In genomic region chr11:77619576-77620198, GRCh38 we compare ENCODE assay signal across 8 cellular contexts. TPM values are rescaled to one million over a fixed set of nuclear protein-coding genes. Genes with fewer than 3 reads are reported as not detected.
DNase-seq lines count a peak whose midpoint lies in the region; ATAC-seq and TF ChIP-seq lines count a peak whose summit lies in the region.

No MANE protein-coding gene starts in this region.

- no peaks in the 10 kb centered on the region for H3K27me3 Mint-ChIP-seq in mesothelial cell of epicardium (ENCODE audit: low read depth)

- H3K36me3 Mint-ChIP-seq in mesothelial cell of epicardium = peaks cover 44% of the 10 kb centered on the region

- H3K4me3 ChIP-seq in choroid plexus epithelial cell (ENCODE audit: low read depth, low read length) = no peak overlapping the region

- H3K9me3 Mint-ChIP-seq in mesothelial cell of epicardium = no peaks in the 10 kb centered on the region

- no peaks in the 10 kb centered on the region for H3K4me1 Mint-ChIP-seq in mesothelial cell of epicardium

- no peak overlapping the region for H3K4me3 Mint-ChIP-seq in mesothelial cell of epicardium

- H3K27ac Mint-ChIP-seq in mesothelial cell of epicardium = no peak overlapping the region

- DNase-seq in CD1c-positive myeloid dendritic cell (ENCODE audit: extremely low spot score) (peak; percentile 58), GM20000 (ENCODE audit: low spot score) (peak; percentile 16), NCI-H69 (lab: John Stamatoyannopoulos, UW) (peak; percentile 80), choroid plexus epithelial cell (ENCODE audit: low read depth) (peak; percentile 73), mesothelial cell of epicardium (ENCODE audit: low spot score in 2 of 2, unreplicated experiment in 2 of 2) (no peak), GDM1 (lab: John Stamatoyannopoulos, UW) (no peak)
- DNase-seq in stimulated activated CD8-positive, alpha-beta memory T cell treated with anti-CD3 and anti-CD28 coated beads, Interleukin-4, amount 100 ng/mL, for 48 hours = no peak

- TF ChIP-seq CTCF in GM20000 (IDR thresholded peaks at IDR 0.05; ENCODE audit: extremely low read depth, missing control alignments) (peak; percentile 38), choroid plexus epithelial cell (conservative IDR thresholded peaks at IDR 0.05; ENCODE audit: low read depth, low read length) (peak; percentile 76), mesothelial cell of epicardium (IDR thresholded peaks at IDR 0.05; ENCODE audit: unreplicated experiment) (peak; percentile 73)

- no peak for ATAC-seq in GM21737 (IDR thresholded peaks at IDR 0.05; ENCODE audit: unreplicated experiment)

RNA-seq across cellular contexts. Expression of gene CLNS1A, which starts 17.9 kb away (rescaled TPM):
- 151 to 167 TPM (median 164 TPM) in 3 replicates for total RNA-seq in mesothelial cell of epicardium

RNA-seq across cellular contexts. Expression of gene AQP11, which starts 29.9 kb away (rescaled TPM):
- 1.8 to 1.9 TPM (median 1.9 TPM) in 3 replicates for total RNA-seq in mesothelial cell of epicardium

Comparison
In these comparisons a context has a peak if more than half of its experiments do, and no peak if none do; other contexts are left out.
1. DNase-seq: peak in CD1c-positive myeloid dendritic cell (single experiment), GM20000 (single experiment), NCI-H69 (single experiment) and choroid plexus epithelial cell (single experiment); none in mesothelial cell of epicardium (0 of 2), GDM1 (single experiment) and stimulated activated CD8-positive, alpha-beta memory T cell treated with anti-CD3 and anti-CD28 coated beads, Interleukin-4, amount 100 ng/mL, for 48 hours (single experiment).
2. Peak in every context shown above with its lines, with median percentiles within 50 percentile points of each other: CTCF ChIP-seq.